ENCODE assay signal across 8 cellular contexts in genomic region chr5:77029376-77029885, GRCh38. TPM values are rescaled to one million over a fixed set of nuclear protein-coding genes. Genes with fewer than 3 reads are reported as not detected.
DNase-seq lines count a peak whose midpoint lies in the region; ATAC-seq and TF ChIP-seq lines count a peak whose summit lies in the region.

No MANE protein-coding gene starts in this region.

- H3K9me3 ChIP-seq in iPS-18c (ENCODE audit: control insufficient read depth, insufficient read depth, low read length), result peaks cover 14% of the 10 kb centered on the region
- H3K9me3 ChIP-seq in stomach, result peaks cover 0 to 6% (median 0%) of the 10 kb centered on the region in 4 donors

- ATAC-seq in activated CD4-positive, alpha-beta T cell treated with anti-CD3 and anti-CD28 coated beads for 36 hours, result no peak

- H3K27me3 Mint-ChIP-seq in activated CD4-positive, alpha-beta T cell treated with anti-CD3 and anti-CD28 coated beads for 36 hours, result no peaks in the 10 kb centered on the region
- peaks cover 3% of the 10 kb centered on the region for H3K27me3 Mint-ChIP-seq in activated CD4-positive, alpha-beta memory T cell treated with anti-CD3 and anti-CD28 coated beads, Interleukin-2, amount 10 ng/mL, durations not matched to agents 7 days and 5 days

- peak overlapping the region; percentile 87 for H3K4me3 Mint-ChIP-seq in activated CD4-positive, alpha-beta T cell treated with anti-CD3 and anti-CD28 coated beads for 36 hours
- peak overlapping the region; percentile 89 for H3K4me3 Mint-ChIP-seq in activated CD4-positive, alpha-beta memory T cell treated with anti-CD3 and anti-CD28 coated beads, Interleukin-2, amount 10 ng/mL, durations not matched to agents 7 days and 5 days

- intact Hi-C loops in activated CD4-positive, alpha-beta T cell treated with anti-CD3 and anti-CD28 coated beads for 36 hours (cut with DNase I, micrococcal nuclease), result no loop called here
- intact Hi-C loops in stomach (cut with DNase I; ENCODE audit: low total_unique reads), result no loop called here

- POLR2A ChIA-PET in activated CD4-positive, alpha-beta T cell treated with anti-CD3 and anti-CD28 coated beads for 36 hours (lab: Charles Lee), result interaction anchor here (0.9 kb wide), 1 partner anchor 482 kb away, joined by 4 read pairs; no protein-coding TSS in a partner anchor
- POLR2A ChIA-PET in activated CD4-positive, alpha-beta memory T cell treated with anti-CD3 and anti-CD28 coated beads, Interleukin-2, amount 10 ng/mL, durations not matched to agents 7 days and 5 days (lab: Charles Lee), result interaction anchor here (0.7 to 2.5 kb wide), 13 partner anchors 11 to 1265 kb away, joined by 3 to 12 read pairs (median 4); partner anchors contain the start of genes S100Z and TBCA

- peaks cover 13% of the 10 kb centered on the region for H3K9me3 Mint-ChIP-seq in activated CD4-positive, alpha-beta T cell treated with anti-CD3 and anti-CD28 coated beads for 36 hours (ENCODE audit: low read depth)
- peaks cover 19% of the 10 kb centered on the region for H3K9me3 Mint-ChIP-seq in activated CD4-positive, alpha-beta memory T cell treated with anti-CD3 and anti-CD28 coated beads, Interleukin-2, amount 10 ng/mL, durations not matched to agents 7 days and 5 days

- DNase-seq in activated CD4-positive, alpha-beta T cell treated with anti-CD3 and anti-CD28 coated beads for 36 hours, result no peak
- no peak for DNase-seq in activated CD4-positive, alpha-beta T cell treated with anti-CD3 and anti-CD28 coated beads for 4 hours
- no peak for DNase-seq in activated CD4-positive, alpha-beta memory T cell treated with anti-CD3 and anti-CD28 coated beads, Interleukin-2, amount 10 ng/mL, durations not matched to agents 7 days and 5 days
- DNase-seq in stomach, result no peak
- DNase-seq in SHP77 treated with DMSO at 0.1 percent for 48 hours (lab: John Stamatoyannopoulos, UW), result no peak
- no peak for DNase-seq in activated effector memory CD4-positive, alpha-beta T cell treated with Interleukin-2 at 50 U/mL for 16 hours
- DNase-seq in activated CD4-positive, CD25-positive, alpha-beta regulatory T cell treated with anti-CD3 and anti-CD28 coated beads, Interleukin-2, amount 50 U/mL, for 72 hours, result no peak

- TF ChIP-seq CTCF in stomach (IDR thresholded peaks at IDR 0.05), result no peak

- TF ChIP-seq EP300 in stomach (IDR thresholded peaks at IDR 0.05), result no peak

- H3K4me1 ChIP-seq in stomach, result peaks cover 18 to 40% (median 29%) of the 10 kb centered on the region in 4 donors

- H3K4me3 ChIP-seq in iPS-18c (ENCODE audit: insufficient read depth, low read depth, low read length) (peak overlapping the region; percentile 6; the same call in 1 of the 2 replicates), stomach (peak overlapping the region; percentile 70 to 98 (median 87))

- H3K27ac ChIP-seq in stomach, result peak overlapping the region in 4 of 5 donors; percentile 93 to 96 (median 94)

- 95 to 100% (median 95%) methylated on average over 2 of the region's 2 CpGs for WGBS in stomach, 5 donors

- TF ChIP-seq POLR2A in stomach (IDR thresholded peaks at IDR 0.05), result no peak

- H3K4me1 Mint-ChIP-seq in activated CD4-positive, alpha-beta T cell treated with anti-CD3 and anti-CD28 coated beads for 36 hours, result peaks cover 26% of the 10 kb centered on the region
- peaks cover 36% of the 10 kb centered on the region for H3K4me1 Mint-ChIP-seq in activated CD4-positive, alpha-beta memory T cell treated with anti-CD3 and anti-CD28 coated beads, Interleukin-2, amount 10 ng/mL, durations not matched to agents 7 days and 5 days

- CTCF ChIA-PET in activated CD4-positive, alpha-beta T cell treated with anti-CD3 and anti-CD28 coated beads for 36 hours (lab: Charles Lee), result interaction anchor here (1.1 to 2.7 kb wide), 4 partner anchors 48 to 162 kb away, joined by 3 to 16 read pairs (median 7); partner anchors contain the start of gene ZBED3
- CTCF ChIA-PET in activated CD4-positive, alpha-beta memory T cell treated with anti-CD3 and anti-CD28 coated beads, Interleukin-2, amount 10 ng/mL, durations not matched to agents 7 days and 5 days (lab: Charles Lee), result interaction anchor here (1.2 to 2.6 kb wide), 8 partner anchors 13 to 463 kb away, joined by 3 to 15 read pairs (median 4); partner anchors contain the start of gene WDR41

- H3K36me3 Mint-ChIP-seq in activated CD4-positive, alpha-beta T cell treated with anti-CD3 and anti-CD28 coated beads for 36 hours (ENCODE audit: low read depth), result peaks cover 25% of the 10 kb centered on the region
- peaks cover 33% of the 10 kb centered on the region for H3K36me3 Mint-ChIP-seq in activated CD4-positive, alpha-beta memory T cell treated with anti-CD3 and anti-CD28 coated beads, Interleukin-2, amount 10 ng/mL, durations not matched to agents 7 days and 5 days (ENCODE audit: low read depth)

- peak overlapping the region; percentile 94 for H3K27ac Mint-ChIP-seq in activated CD4-positive, alpha-beta T cell treated with anti-CD3 and anti-CD28 coated beads for 36 hours
- H3K27ac Mint-ChIP-seq in activated CD4-positive, alpha-beta memory T cell treated with anti-CD3 and anti-CD28 coated beads, Interleukin-2, amount 10 ng/mL, durations not matched to agents 7 days and 5 days, result peak overlapping the region; percentile 89

- no peaks in the 10 kb centered on the region for H3K27me3 ChIP-seq in stomach

- H3K36me3 ChIP-seq in stomach, result peaks cover 0 to 4% (median 1%) of the 10 kb centered on the region in 4 donors

RNA-seq across cellular contexts. Expression of gene AGGF1, which starts 0.8 kb away (rescaled TPM):
- total RNA-seq in activated CD4-positive, alpha-beta T cell treated with anti-CD3 and anti-CD28 coated beads for 36 hours, result 10 to 100 TPM; 25.5 to 33.2 TPM
- 10 to 100 TPM; 26.4 to 28.6 TPM for total RNA-seq in activated CD4-positive, alpha-beta memory T cell treated with anti-CD3 and anti-CD28 coated beads, Interleukin-2, amount 10 ng/mL, durations not matched to agents 7 days and 5 days
- total RNA-seq in stomach, result 10 to 100 TPM in 4 of 5 donors, 1 to 10 TPM in 1; 9.3 to 28.1 (median 11.6) TPM
- 10 to 100 TPM in 1 of 3 donors, 1 to 10 TPM in 2; 6.5 to 12.8 (median 9.7) TPM for polyA plus RNA-seq in stomach

RNA-seq across cellular contexts. Expression of gene ZBED3, which starts 57.7 kb away (rescaled TPM):
- total RNA-seq in activated CD4-positive, alpha-beta T cell treated with anti-CD3 and anti-CD28 coated beads for 36 hours, result 1 to 10 TPM; 2.2 to 2.9 TPM
- under 1 TPM; 0.45 to 0.85 TPM for total RNA-seq in activated CD4-positive, alpha-beta memory T cell treated with anti-CD3 and anti-CD28 coated beads, Interleukin-2, amount 10 ng/mL, durations not matched to agents 7 days and 5 days
- total RNA-seq in stomach, result 100 to 1,000 TPM in 1 of 5 donors, 10 to 100 TPM in 1, 1 to 10 TPM in 3; 5.7 to 132 (median 8.3) TPM
- polyA plus RNA-seq in stomach, result 1 to 10 TPM; 3.1 to 5.0 (median 3.2) TPM
